ENCODE assay signal across 10 cellular contexts in the genomic region with DNA sequence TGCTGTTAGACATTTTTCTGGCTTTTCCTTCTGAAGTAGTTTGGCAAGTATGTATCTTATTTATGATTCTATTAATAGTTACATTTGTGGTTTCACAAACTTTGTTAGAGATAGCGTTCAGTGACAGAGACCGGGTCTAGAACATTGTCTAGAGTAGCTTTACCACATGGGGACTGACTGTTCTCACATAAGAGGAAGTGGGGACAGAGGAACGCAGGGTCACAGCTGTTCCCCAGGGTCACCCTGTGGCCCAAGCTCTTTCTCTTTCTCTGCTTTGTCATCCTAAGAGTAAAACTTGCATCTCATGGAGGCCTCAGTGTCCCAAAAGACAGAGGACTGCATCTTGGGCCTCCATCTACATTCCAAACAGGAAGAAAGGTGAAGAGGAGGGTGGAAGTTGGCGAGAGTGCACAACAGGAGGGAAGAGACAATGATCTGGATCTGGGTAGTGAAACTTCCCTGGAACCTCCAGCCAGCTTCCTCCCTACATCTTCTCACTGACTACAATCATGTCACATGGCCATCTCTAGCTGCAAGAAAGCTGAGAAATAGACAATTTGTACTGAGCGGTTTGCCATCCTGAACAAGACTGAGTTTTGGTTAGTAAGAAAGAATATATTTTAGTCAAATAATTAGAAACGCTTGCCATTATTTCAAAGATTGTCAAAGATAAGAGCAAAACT.
DNase-seq lines count a peak whose midpoint lies in the region; ATAC-seq and TF ChIP-seq lines count a peak whose summit lies in the region.
"Had no signal": no experiment of that assay in that cellular context is flagged by ENCODE, and none has a peak within 500 bp of the region (broad histone marks: within the 10 kb centered on the region; RNA-seq: fewer than 3 reads in every experiment).

No MANE protein-coding gene starts in this region.

- H3K4me3 ChIP-seq in GM06990 (replicated peaks; ENCODE audit: low read depth, low read length) (no peak overlapping the region), Peyer's patch (no peak overlapping the region), psoas muscle (no peak overlapping the region), ovary (no peak overlapping the region)

- WGBS in psoas muscle, 3 donors = 70 to 82% (median 74%) methylated on average over 6 of the region's 6 CpGs
- WGBS in ovary, 3 donors = 74 to 77% (median 76%) methylated on average over 6 of the region's 6 CpGs

- TF ChIP-seq POLR2A in Peyer's patch (IDR thresholded peaks at IDR 0.05) = no peak
- no peak for TF ChIP-seq POLR2A in ovary (IDR thresholded peaks at IDR 0.05)

- TF ChIP-seq CTCF in GM06990 (IDR thresholded peaks at IDR 0.05; ENCODE audit: insufficient read depth, low read length, poor library complexity, severe bottlenecking) (no peak), Peyer's patch (IDR thresholded peaks at IDR 0.05) (no peak), psoas muscle (IDR thresholded peaks at IDR 0.05) (no peak), ovary (IDR thresholded peaks at IDR 0.05) (no peak)

- H3K4me1 ChIP-seq in Peyer's patch (no peaks in the 10 kb centered on the region), psoas muscle (no peaks in the 10 kb centered on the region), ovary (ENCODE audit: insufficient read depth) (no peaks in the 10 kb centered on the region)

- DNase-seq in GM06990 (ENCODE audit: extremely low read depth, insufficient read length) = peak; percentile 30
- DNase-seq in Peyer's patch = peak in 2 of 3 donors; percentile 47 to 63
- no peak for DNase-seq in psoas muscle
- DNase-seq in NCI-H524 (lab: John Stamatoyannopoulos, UW) = no peak
- DNase-seq in NCI-H1436 (lab: John Stamatoyannopoulos, UW) = no peak
- DNase-seq in ovary = no peak
- DNase-seq: kidney glomerular epithelial cell had no signal

- TF ChIP-seq EP300 in ovary (IDR thresholded peaks at IDR 0.05) = no peak

- intact Hi-C loops in psoas muscle (cut with DNase I) (no loop called here), ovary (cut with DNase I) (no loop called here)

- H3K27ac ChIP-seq in Peyer's patch = peak overlapping the region in 2 of 4 donors; percentile 21 to 22
- no peak overlapping the region for H3K27ac ChIP-seq in psoas muscle
- no peak overlapping the region for H3K27ac ChIP-seq in ovary
- H3K27ac ChIP-seq: epithelial cell of prostate had no signal

- H3K36me3 ChIP-seq in GM06990 (ENCODE audit: control insufficient read depth, insufficient read depth, low read length) (no peaks in the 10 kb centered on the region), Peyer's patch (no peaks in the 10 kb centered on the region), psoas muscle (ENCODE audit: insufficient read depth in 1 of 2, low read depth in 1 of 2) (no peaks in the 10 kb centered on the region), ovary (no peaks in the 10 kb centered on the region)

- no peaks in the 10 kb centered on the region for H3K27me3 ChIP-seq in GM06990 (replicated peaks; ENCODE audit: control insufficient read depth, insufficient read depth, low read length)
- no peaks in the 10 kb centered on the region for H3K27me3 ChIP-seq in Peyer's patch
- no peaks in the 10 kb centered on the region for H3K27me3 ChIP-seq in psoas muscle (ENCODE audit: insufficient read depth in 3 of 3, low read length in 2 of 3)
- H3K27me3 ChIP-seq in ovary = no peaks in the 10 kb centered on the region

- H3K9me3 ChIP-seq in Peyer's patch (peaks cover 0 to 3% (median 0%) of the 10 kb centered on the region in 4 donors), psoas muscle (no peaks in the 10 kb centered on the region), ovary (no peaks in the 10 kb centered on the region)

- ATAC-seq in GM19395 (IDR thresholded peaks at IDR 0.05; ENCODE audit: unreplicated experiment) (peak; percentile 90), HG02981 (IDR thresholded peaks at IDR 0.05; ENCODE audit: unreplicated experiment) (peak; percentile 99), psoas muscle (no peak)

Comparison
In these comparisons a context has a peak if more than half of its experiments do, and no peak if none do; other contexts are left out.
1. DNase-seq: peak in GM06990 (single experiment) and Peyer's patch (2 of 3); none in psoas muscle (0 of 2), NCI-H524 (0 of 2), NCI-H1436 (single experiment) and ovary (0 of 5).
2. ATAC-seq: peak in GM19395 (single experiment) and HG02981 (single experiment); none in psoas muscle (0 of 4).